ENCODE assay signal across 8 cellular contexts in genomic region chr7:55573526-55573925, GRCh38. TPM values are rescaled to one million over a fixed set of nuclear protein-coding genes. Genes with fewer than 3 reads are reported as not detected.
DNase-seq lines count a peak whose midpoint lies in the region; ATAC-seq and TF ChIP-seq lines count a peak whose summit lies in the region.

No MANE protein-coding gene starts in this region.

- H3K9ac ChIP-seq in subcutaneous abdominal adipose tissue (ENCODE audit: low read length in 5 of 5), result peak overlapping the region in 2 of 5 donors; percentile 88

- no peak for ATAC-seq in gastroesophageal sphincter

- TF ChIP-seq POLR2A in gastroesophageal sphincter (IDR thresholded peaks at IDR 0.05), result no peak

- H3K27ac ChIP-seq in VCaP (peak overlapping the region; percentile 84), gastroesophageal sphincter (peak overlapping the region in 3 of 4 donors; percentile 86 to 97 (median 90)), subcutaneous abdominal adipose tissue (ENCODE audit: low read depth, low read length) (peak overlapping the region; percentile 34)

- H3K27me3 Mint-ChIP-seq in activated T-cell treated with anti-CD3 and anti-CD28 coated beads, Interleukin-2, amount 50 U/mL, for 24 hours, result no peaks in the 10 kb centered on the region

- peaks cover 56% of the 10 kb centered on the region for H3K4me1 Mint-ChIP-seq in activated T-cell treated with anti-CD3 and anti-CD28 coated beads, Interleukin-2, amount 50 U/mL, for 24 hours (ENCODE audit: low read depth)

- H3K4me1 ChIP-seq in gastroesophageal sphincter (peaks cover 0 to 38% (median 22%) of the 10 kb centered on the region in 3 donors), subcutaneous abdominal adipose tissue (ENCODE audit: control insufficient read depth in 5 of 5, insufficient read depth in 5 of 5, low read length in 5 of 5) (peaks cover 10 to 53% (median 44%) of the 10 kb centered on the region in 5 donors)

- H3K36me3 ChIP-seq in gastroesophageal sphincter (no peaks in the 10 kb centered on the region), subcutaneous abdominal adipose tissue (ENCODE audit: control insufficient read depth in 5 of 5, insufficient read depth in 5 of 5, low read length in 5 of 5) (no peaks in the 10 kb centered on the region)

- H3K27me3 ChIP-seq in gastroesophageal sphincter (no peaks in the 10 kb centered on the region), subcutaneous abdominal adipose tissue (ENCODE audit: control insufficient read depth in 5 of 5, insufficient read depth in 4 of 5, low read length in 5 of 5) (no peaks in the 10 kb centered on the region)

- 20 to 25% methylated on average over 3 of the region's 3 CpGs for whole genome bisulfite sequencing in gastroesophageal sphincter (ENCODE audit: low coverage in 1 of 2), 2 donors

- no peak for TF ChIP-seq EP300 in gastroesophageal sphincter (IDR thresholded peaks at IDR 0.05)

- no peak overlapping the region for H3K4me3 ChIP-seq in gastroesophageal sphincter
- peak overlapping the region in 3 of 5 donors; percentile 60 to 82 (median 82) for H3K4me3 ChIP-seq in subcutaneous abdominal adipose tissue (ENCODE audit: low read depth in 1 of 5, low read length in 5 of 5)

- H3K4me3 Mint-ChIP-seq in activated T-cell treated with anti-CD3 and anti-CD28 coated beads, Interleukin-2, amount 50 U/mL, for 24 hours, result peak overlapping the region; percentile 75

- DNase-seq in activated T-cell treated with anti-CD3 and anti-CD28 coated beads, Interleukin-2, amount 50 U/mL, for 24 hours, result no peak
- no peak for DNase-seq in activated T-cell treated with anti-CD3 and anti-CD28 coated beads, Interleukin-2, amount 50 U/mL, for 1 hour
- DNase-seq in central memory CD4-positive, alpha-beta T cell, result no peak
- DNase-seq in stimulated activated CD4-positive, alpha-beta T cell treated with anti-CD3 and anti-CD28 coated beads, Interleukin-4, amount 100 ng/mL, for 24 hours, result no peak
- no peak for DNase-seq in epidermal melanocyte (ENCODE audit: insufficient read length, low spot score)

- no peak for TF ChIP-seq CTCF in VCaP (conservative IDR thresholded peaks at IDR 0.05)
- TF ChIP-seq CTCF in gastroesophageal sphincter (IDR thresholded peaks at IDR 0.05), result no peak

- H3K27ac Mint-ChIP-seq in activated T-cell treated with anti-CD3 and anti-CD28 coated beads, Interleukin-2, amount 50 U/mL, for 24 hours, result peak overlapping the region; percentile 80

- H3K9me3 ChIP-seq in gastroesophageal sphincter (no peaks in the 10 kb centered on the region), subcutaneous abdominal adipose tissue (ENCODE audit: control insufficient read depth in 5 of 5, low read length in 5 of 5) (no peaks in the 10 kb centered on the region)

- no peaks in the 10 kb centered on the region for H3K9me3 Mint-ChIP-seq in activated T-cell treated with anti-CD3 and anti-CD28 coated beads, Interleukin-2, amount 50 U/mL, for 24 hours

- peaks cover 9% of the 10 kb centered on the region for H3K36me3 Mint-ChIP-seq in activated T-cell treated with anti-CD3 and anti-CD28 coated beads, Interleukin-2, amount 50 U/mL, for 24 hours (ENCODE audit: low read depth)

RNA-seq across cellular contexts. Expression of gene VOPP1, which starts 1.2 kb away (rescaled TPM):
- 10 to 100 TPM; 20.5 to 51.6 (median 33.4) TPM for total RNA-seq in gastroesophageal sphincter

Comparison
In these comparisons a context has a peak if more than half of its experiments do, and no peak if none do; other contexts are left out.
1. H3K27ac ChIP-seq: peak in every context shown above with its lines; median percentile 90 in gastroesophageal sphincter; 84 in VCaP; 34 in subcutaneous abdominal adipose tissue.
2. H3K4me3 ChIP-seq: peak in subcutaneous abdominal adipose tissue (3 of 5); none in gastroesophageal sphincter (0 of 2).